ENCODE assay signal across 24 cellular contexts in the genomic region with DNA sequence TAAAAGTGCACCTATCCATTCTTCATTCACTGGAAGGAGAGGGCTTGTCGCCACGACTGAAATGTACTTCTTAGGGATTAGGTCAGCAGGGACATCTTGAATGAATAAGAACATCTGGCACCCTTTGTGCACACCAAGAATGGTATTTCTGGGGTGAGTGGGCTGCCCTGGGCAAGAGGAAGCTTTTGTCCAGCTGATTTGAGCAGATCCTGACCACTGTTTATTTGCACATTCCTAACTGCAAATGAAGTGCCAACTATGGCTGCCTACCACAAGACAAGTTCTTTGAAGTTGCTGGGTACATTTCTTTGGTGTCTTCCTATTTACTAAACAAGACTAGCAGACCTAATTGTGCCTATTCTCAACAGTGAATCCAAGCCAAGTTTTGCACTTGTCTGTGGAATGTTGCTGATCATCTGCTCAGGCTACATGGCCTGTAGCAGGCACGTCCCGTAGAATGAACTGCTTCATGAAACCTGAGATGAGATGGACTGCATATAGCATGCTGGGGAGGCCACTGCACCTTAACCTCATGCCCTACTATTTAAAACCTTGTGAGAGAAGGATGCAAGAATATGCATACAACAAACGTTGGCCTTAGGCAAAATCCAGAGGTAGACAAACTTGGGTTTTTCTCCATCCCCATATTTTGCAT. TPM values are rescaled to one million over a fixed set of nuclear protein-coding genes. Genes with fewer than 3 reads are reported as not detected.
A peak's percentile ranks its signal among the peaks of the same experiment; 100 is the strongest.
DNase-seq lines count a peak whose midpoint lies in the region; ATAC-seq and TF ChIP-seq lines count a peak whose summit lies in the region.
"Had no signal": no experiment of that assay in that cellular context is flagged by ENCODE, and none has a peak within 500 bp of the region (broad histone marks: within the 10 kb centered on the region; RNA-seq: fewer than 3 reads in every experiment).

No MANE protein-coding gene starts in this region.

- intact Hi-C loops in CD4-positive, alpha-beta T cell (cut with DNase I, micrococcal nuclease) = no loop called here
- intact Hi-C loops in left cardiac atrium (cut with DNase I) = no loop called here

- ATAC-seq in CD4-positive, alpha-beta T cell (ENCODE audit: poor library complexity) = no peak
- no peak for ATAC-seq in left cardiac atrium
- ATAC-seq: HCT116, left colon, pancreas had no signal

- no peaks in the 10 kb centered on the region for H3K27me3 ChIP-seq in CD4-positive, alpha-beta T cell (ENCODE audit: control insufficient read depth, insufficient read depth, low read length)
- H3K27me3 ChIP-seq: esophagus squamous epithelium had no signal

- TF ChIP-seq CTCF in nephron (IDR thresholded peaks at IDR 0.05; ENCODE audit: unreplicated experiment in 3 of 3) = no peak
- no peak for TF ChIP-seq CTCF in CD4-positive, alpha-beta T cell (IDR thresholded peaks at IDR 0.05)

- H3K9me3 Mint-ChIP-seq in nephron = no peaks in the 10 kb centered on the region
- H3K9me3 Mint-ChIP-seq in CD4-positive, alpha-beta T cell = no peaks in the 10 kb centered on the region
- H3K9me3 Mint-ChIP-seq: activated CD4-positive, alpha-beta memory T cell treated with anti-CD3 and anti-CD28 coated beads, Interleukin-2, amount 10 ng/mL, durations not matched to agents 7 days and 5 days; activated T-cell treated with anti-CD3 and anti-CD28 coated beads, Interleukin-2, amount 50 U/mL, for 24 hours; T-helper 1 cell treated with Interleukin-12 subunit alpha and Interleukin-12 subunit beta and Interleukin-4 antibody, amounts not matched to agents 30 μg/mL and 1 μg/mL, for 36 hours had no signal

- H3K4me3 Mint-ChIP-seq in nephron = no peak overlapping the region
- no peak overlapping the region for H3K4me3 Mint-ChIP-seq in CD4-positive, alpha-beta T cell
- H3K4me3 Mint-ChIP-seq: activated CD4-positive, alpha-beta memory T cell treated with anti-CD3 and anti-CD28 coated beads, Interleukin-2, amount 10 ng/mL, durations not matched to agents 7 days and 5 days; activated naive CD8-positive, alpha-beta T cell; activated T-cell treated with anti-CD3 and anti-CD28 coated beads, Interleukin-2, amount 50 U/mL, for 24 hours; T-helper 1 cell treated with Interleukin-12 subunit alpha and Interleukin-12 subunit beta and Interleukin-4 antibody, amounts not matched to agents 30 μg/mL and 1 μg/mL, for 36 hours had no signal

- peaks cover 74% of the 10 kb centered on the region for H3K4me1 Mint-ChIP-seq in nephron
- no peaks in the 10 kb centered on the region for H3K4me1 Mint-ChIP-seq in CD4-positive, alpha-beta T cell (ENCODE audit: low read depth)
- H3K4me1 Mint-ChIP-seq: activated CD4-positive, alpha-beta memory T cell treated with anti-CD3 and anti-CD28 coated beads, Interleukin-2, amount 10 ng/mL, durations not matched to agents 7 days and 5 days had no signal

- POLR2A ChIA-PET in CD4-positive, alpha-beta T cell (lab: Charles Lee) = no interaction called here

- no peaks in the 10 kb centered on the region for H3K9me3 ChIP-seq in CD4-positive, alpha-beta T cell (ENCODE audit: control insufficient read depth, low read length)
- H3K9me3 ChIP-seq: breast epithelium, esophagus squamous epithelium, pancreas had no signal

- H3K27ac Mint-ChIP-seq in nephron = peak overlapping the region; percentile 12 to 34 (median 24)
- no peak overlapping the region for H3K27ac Mint-ChIP-seq in CD4-positive, alpha-beta T cell
- H3K27ac Mint-ChIP-seq: activated CD4-positive, alpha-beta memory T cell treated with anti-CD3 and anti-CD28 coated beads, Interleukin-2, amount 10 ng/mL, durations not matched to agents 7 days and 5 days; activated naive CD8-positive, alpha-beta T cell; activated T-cell treated with anti-CD3 and anti-CD28 coated beads, Interleukin-2, amount 50 U/mL, for 24 hours; T-helper 1 cell treated with Interleukin-12 subunit alpha and Interleukin-12 subunit beta and Interleukin-4 antibody, amounts not matched to agents 30 μg/mL and 1 μg/mL, for 36 hours had no signal

- peaks cover 3% of the 10 kb centered on the region for H3K27me3 Mint-ChIP-seq in nephron (ENCODE audit: low read depth)
- H3K27me3 Mint-ChIP-seq in CD4-positive, alpha-beta T cell = no peaks in the 10 kb centered on the region
- H3K27me3 Mint-ChIP-seq: activated CD4-positive, alpha-beta memory T cell treated with anti-CD3 and anti-CD28 coated beads, Interleukin-2, amount 10 ng/mL, durations not matched to agents 7 days and 5 days; activated naive CD8-positive, alpha-beta T cell had no signal

- peak; percentile 0 for DNase-seq in Daoy (ENCODE audit: low read depth)
- peak; percentile 60 for DNase-seq in M059J (ENCODE audit: low read depth)
- DNase-seq in epithelial cell of prostate (ENCODE audit: low read depth, low spot score) = no peak
- DNase-seq in GOT3 (lab: John Stamatoyannopoulos, UW) = no peak
- DNase-seq in CD4-positive, alpha-beta T cell = no peak
- DNase-seq in activated naive CD4-positive, alpha-beta T cell treated with anti-CD3 and anti-CD28 coated beads, Interleukin-2, amount 50 U/mL, for 16 hours = no peak
- DNase-seq in left cardiac atrium = no peak
- DNase-seq: activated CD4-positive, alpha-beta memory T cell treated with anti-CD3 and anti-CD28 coated beads, Interleukin-2, amount 10 ng/mL, durations not matched to agents 7 days and 5 days; activated T-cell treated with anti-CD3 and anti-CD28 coated beads, Interleukin-2, amount 50 U/mL, for 24 hours; esophagus squamous epithelium; hypothalamus; left colon; NCI-H1417 treated with DMSO at 0.1 percent for 48 hours; NCI-H226; NK-92 treated with Interleukin-12 subunit alpha and Interleukin-12 subunit beta, amount 100 ng/mL, for 24 hours; pancreas; stimulated activated CD4-positive, alpha-beta T cell treated with anti-CD3 and anti-CD28 coated beads, Interleukin-4, amount 100 ng/mL, for 1 hour; WERI-Rb-1 had no signal

- CTCF ChIA-PET in CD4-positive, alpha-beta T cell (lab: Charles Lee) = no interaction called here

- H3K27ac ChIP-seq in epithelial cell of prostate = peak overlapping the region; percentile 12
- H3K27ac ChIP-seq in CD4-positive, alpha-beta T cell (ENCODE audit: low read depth, low read length) = no peak overlapping the region
- H3K27ac ChIP-seq: breast epithelium, esophagus squamous epithelium, KMS-11, pancreas, WERI-Rb-1 had no signal

- H3K36me3 Mint-ChIP-seq in nephron (ENCODE audit: low read depth) = peaks cover 7% of the 10 kb centered on the region
- H3K36me3 Mint-ChIP-seq in CD4-positive, alpha-beta T cell (ENCODE audit: low read depth) = no peaks in the 10 kb centered on the region
- H3K36me3 Mint-ChIP-seq: activated naive CD8-positive, alpha-beta T cell had no signal

RNA-seq across cellular contexts. Expression of a gene that starts 45.0 kb away (rescaled TPM):
- 42.0 and 44.9 TPM in 2 replicates for total RNA-seq in Daoy (2014; rRNA removed; shearing (Covaris generic))
- 25.4 and 32.6 TPM in 2 replicates for total RNA-seq in M059J (2014; rRNA removed; shearing (Covaris generic))
- total RNA-seq in CD4-positive, alpha-beta T cell = not detected
- total RNA-seq in left cardiac atrium = 10 to 100 TPM in 1 of 2 donors, 1 to 10 TPM in 1; 8.7 to 14.8 TPM

RNA-seq across cellular contexts. Expression of a gene that starts 52.5 kb away (rescaled TPM):
- 0.06 TPM in 1 of 2 replicates, not detected in the other for total RNA-seq in Daoy (2014; rRNA removed; shearing (Covaris generic))
- not detected in 2 replicates for total RNA-seq in M059J (2014; rRNA removed; shearing (Covaris generic))
- not detected for total RNA-seq in CD4-positive, alpha-beta T cell
- total RNA-seq in left cardiac atrium = 10 to 100 TPM in 1 of 2 donors, 1 to 10 TPM in 1; 1.6 to 16.8 TPM
- total RNA-seq: activated CD4-positive, alpha-beta memory T cell treated with anti-CD3 and anti-CD28 coated beads, Interleukin-2, amount 10 ng/mL, durations not matched to agents 7 days and 5 days had no signal

Comparison
In these comparisons a context has a peak if more than half of its experiments do, and no peak if none do; other contexts are left out.
1. DNase-seq: peak in Daoy (single experiment) and M059J (single experiment); none in epithelial cell of prostate (single experiment), GOT3 (single experiment), CD4-positive, alpha-beta T cell (0 of 10), activated naive CD4-positive, alpha-beta T cell treated with anti-CD3 and anti-CD28 coated beads, Interleukin-2, amount 50 U/mL, for 16 hours (single experiment) and left cardiac atrium (single experiment).
2. RNA of a gene that starts 45.0 kb away (total RNA-seq): 42.0 to 44.9 TPM in Daoy, 25.4 to 32.6 TPM in M059J and 8.7 to 14.8 TPM in left cardiac atrium; not detected in CD4-positive, alpha-beta T cell; every median in the first group is over 4 times any median in the second.